14 cellular contexts compared by ENCODE assay signal in genomic region chr4:145920205-145920604, GRCh38. TPM values are rescaled to one million over a fixed set of nuclear protein-coding genes. Genes with fewer than 3 reads are reported as not detected.
DNase-seq lines count a peak whose midpoint lies in the region; ATAC-seq and TF ChIP-seq lines count a peak whose summit lies in the region.
"Had no signal": no experiment of that assay in that cellular context is flagged by ENCODE, and none has a peak within 500 bp of the region (broad histone marks: within the 10 kb centered on the region; RNA-seq: fewer than 3 reads in every experiment).

No MANE protein-coding gene starts in this region.

- DNase-seq in A673 (ENCODE audit: low spot score) (peak; percentile 17), MG63 (peak; percentile 69), epidermal melanocyte (ENCODE audit: insufficient read length, low spot score) (peak; percentile 84), mucosa of gallbladder (ENCODE audit: low spot score) (peak; percentile 27), LoVo (ENCODE audit: low spot score) (no peak), AML-193 (lab: John Stamatoyannopoulos, UW) (no peak)
- no peak for DNase-seq in activated naive CD4-positive, alpha-beta T cell treated with anti-CD3 and anti-CD28 coated beads, Interleukin-2, amount 50 U/mL, for 72 hours (ENCODE audit: low spot score in 2 of 2)
- DNase-seq: activated T-cell treated with anti-CD3 and anti-CD28 coated beads, Interleukin-2, amount 50 U/mL, for 72 hours; effector CD4-positive, alpha-beta T cell; kidney glomerular epithelial cell; NK-92 treated with Interleukin-12 subunit alpha and Interleukin-12 subunit beta, amount 100 ng/mL, for 24 hours; right lobe of liver had no signal

- no peaks in the 10 kb centered on the region for H3K27me3 ChIP-seq in A673 (replicated peaks; ENCODE audit: insufficient read depth, low read depth, low read length, poor library complexity)
- H3K27me3 ChIP-seq in MG63, result no peaks in the 10 kb centered on the region
- H3K27me3 ChIP-seq: right lobe of liver had no signal

- H3K36me3 ChIP-seq in A673 (ENCODE audit: insufficient read depth, low read length, poor library complexity, severe bottlenecking), result no peaks in the 10 kb centered on the region
- no peaks in the 10 kb centered on the region for H3K36me3 ChIP-seq in MG63
- H3K36me3 ChIP-seq: right lobe of liver had no signal

- POLR2A ChIA-PET in A673 (lab: Charles Lee; ENCODE audit: low non-redundant PET), result no interaction called here

- CTCF ChIA-PET in A673 (lab: Charles Lee), result no interaction called here

- H3K9me3 Mint-ChIP-seq in activated naive CD4-positive, alpha-beta T cell treated with anti-CD3 and anti-CD28 coated beads, Interleukin-2, amount 50 U/mL, for 72 hours, result peaks cover 0 to 6% of the 10 kb centered on the region in 2 donors

- peaks cover 13% of the 10 kb centered on the region for H3K4me1 ChIP-seq in A673 (ENCODE audit: insufficient read depth, low read length, poor library complexity, severe bottlenecking)
- H3K4me1 ChIP-seq: right lobe of liver had no signal

- H3K27ac ChIP-seq in A673 (ENCODE audit: low read depth, low read length, poor library complexity, severe bottlenecking), result no peak overlapping the region
- H3K27ac ChIP-seq: right lobe of liver had no signal

- no TSS peak for BruUV-seq in A673 (replicated peaks; lab: Mats Ljungman, UMichigan)

- no peak for ATAC-seq in activated naive CD4-positive, alpha-beta T cell treated with anti-CD3 and anti-CD28 coated beads, Interleukin-2, amount 50 U/mL, for 72 hours
- no peak for ATAC-seq in HG03135 (IDR thresholded peaks at IDR 0.05; ENCODE audit: unreplicated experiment)
- ATAC-seq: activated T-cell treated with anti-CD3 and anti-CD28 coated beads, Interleukin-2, amount 50 U/mL, for 72 hours had no signal

- TF ChIP-seq CTCF in A673 (conservative IDR thresholded peaks at IDR 0.05; ENCODE audit: low read depth, low read length), result no peak

- H3K4me3 ChIP-seq in A673 (ENCODE audit: low read depth, low read length, poor library complexity, severe bottlenecking) (no peak overlapping the region), MG63 (no peak overlapping the region)
- H3K4me3 ChIP-seq: right lobe of liver had no signal

- intact Hi-C loops in A673 (cut with micrococcal nuclease; ENCODE audit: unreplicated experiment), result no loop called here

- H3K36me3 Mint-ChIP-seq in activated naive CD4-positive, alpha-beta T cell treated with anti-CD3 and anti-CD28 coated beads, Interleukin-2, amount 50 U/mL, for 72 hours, result peaks cover 9 to 20% of the 10 kb centered on the region in 2 donors

- peaks cover 2% of the 10 kb centered on the region for H3K9me3 ChIP-seq in A673 (ENCODE audit: low read depth, low read length, poor library complexity, severe bottlenecking)
- no peaks in the 10 kb centered on the region for H3K9me3 ChIP-seq in MG63
- H3K9me3 ChIP-seq: right lobe of liver had no signal

- no peak overlapping the region for H3K27ac Mint-ChIP-seq in activated naive CD4-positive, alpha-beta T cell treated with anti-CD3 and anti-CD28 coated beads, Interleukin-2, amount 50 U/mL, for 72 hours
- H3K27ac Mint-ChIP-seq: activated T-cell treated with anti-CD3 and anti-CD28 coated beads, Interleukin-2, amount 50 U/mL, for 72 hours; B cell had no signal

RNA-seq across cellular contexts. Expression of gene ZNF827, which starts 18.4 kb away (rescaled TPM):
- total RNA-seq in A673 (2021) (18.4 and 20.0 TPM in 2 replicates), mucosa of gallbladder (20.3 TPM)
- 0.86 and 2.1 TPM in 2 replicates for total RNA-seq in MG63 (2014; rRNA removed; shearing (Covaris generic); ENCODE audit: low replicate concordance)
- 10 to 100 TPM; 20.0 to 26.9 TPM for total RNA-seq in activated naive CD4-positive, alpha-beta T cell treated with anti-CD3 and anti-CD28 coated beads, Interleukin-2, amount 50 U/mL, for 72 hours

Comparison
In these comparisons a context has a peak if more than half of its experiments do, and no peak if none do; other contexts are left out.
1. DNase-seq: peak in A673 (single experiment), MG63 (single experiment), epidermal melanocyte (single experiment) and mucosa of gallbladder (single experiment); none in activated naive CD4-positive, alpha-beta T cell treated with anti-CD3 and anti-CD28 coated beads, Interleukin-2, amount 50 U/mL, for 72 hours (0 of 2), LoVo (single experiment) and AML-193 (0 of 2).